In the genomic region with DNA sequence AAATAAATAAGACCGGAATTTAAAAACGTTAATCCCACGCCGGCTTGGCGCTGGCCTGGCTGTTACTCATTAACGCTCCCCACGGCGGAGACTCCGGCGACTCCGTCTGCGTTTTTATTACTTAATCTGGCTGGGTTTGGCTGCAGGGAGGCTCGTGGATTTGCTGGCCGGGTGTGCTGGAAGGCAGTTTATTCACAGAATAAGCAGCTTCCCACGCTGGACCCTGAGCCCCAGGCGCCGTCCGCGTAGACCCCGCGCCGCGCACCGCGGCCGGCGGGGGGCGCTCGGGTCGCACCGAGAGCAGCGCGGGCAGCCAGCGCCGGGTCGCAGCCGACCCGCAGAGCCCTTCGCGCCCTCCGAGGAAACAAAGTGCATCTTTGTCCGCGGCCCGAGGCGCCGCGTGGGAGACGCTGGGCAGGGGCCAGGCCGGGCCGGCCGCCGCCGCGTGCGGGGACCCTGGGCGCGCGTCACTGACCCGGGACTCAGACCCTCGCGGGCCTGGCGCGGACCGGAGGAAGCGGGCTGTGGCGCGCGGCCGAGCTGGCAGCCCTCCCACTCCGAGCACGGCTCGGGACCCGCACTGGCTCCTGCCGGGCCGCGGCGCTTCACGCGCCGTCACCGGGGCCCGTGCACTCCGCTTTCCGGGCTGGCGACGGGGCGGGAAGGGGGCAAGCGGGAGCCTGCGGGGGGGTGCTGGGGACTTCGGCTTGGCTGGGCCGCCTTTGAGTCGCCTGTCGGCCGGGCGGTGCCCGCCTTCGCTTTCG, we compare ENCODE assay signal across 8 cellular contexts. TPM values are rescaled to one million over a fixed set of nuclear protein-coding genes. Genes with fewer than 3 reads are reported as not detected.
DNase-seq lines count a peak whose midpoint lies in the region; ATAC-seq, FAIRE-seq and TF ChIP-seq lines count a peak whose summit lies in the region.

No MANE protein-coding gene starts in this region.

- H3K9me3 ChIP-seq in endothelial cell of umbilical vein (replicated peaks; ENCODE audit: control insufficient read depth, insufficient read depth, low read length) = no peaks in the 10 kb centered on the region

- H4K20me1 ChIP-seq in endothelial cell of umbilical vein (replicated peaks; ENCODE audit: control insufficient read depth, extremely low read depth, insufficient read depth, low read length) = no peaks in the 10 kb centered on the region

- DNase-seq in AG04449 (ENCODE audit: low read depth, low spot score) (no peak), NCI-H510A treated with DMSO at 0.1 percent for 48 hours (lab: John Stamatoyannopoulos, UW) (peak; percentile 52), endothelial cell of umbilical vein (ENCODE audit: low read depth, low spot score) (peak; percentile 77), midbrain (lab: John Stamatoyannopoulos, UW) (peak; percentile 59)
- DNase-seq in activated CD8-positive, alpha-beta memory T cell treated with anti-CD3 and anti-CD28 coated beads, Interleukin-2, amount 50 U/mL, for 48 hours = peak; percentile 88
- DNase-seq in stimulated activated CD8-positive, alpha-beta memory T cell treated with anti-CD3 and anti-CD28 coated beads, Interleukin-15, amount 100 ng/mL, for 48 hours (ENCODE audit: low read depth in 2 of 2) = peak; percentile 58 to 67

- FAIRE-seq in endothelial cell of umbilical vein (lab: Jason Lieb, UNC) = no peak

- H3K27ac ChIP-seq in endothelial cell of umbilical vein (ENCODE audit: insufficient read depth, low read depth, low read length) = peak overlapping the region; percentile 92

- no TSS peak for BruUV-seq in endothelial cell of umbilical vein (replicated peaks; lab: Mats Ljungman, UMichigan)

- intact Hi-C loops in endothelial cell of umbilical vein (cut with micrococcal nuclease) = loop anchor here (1.0 to 10.0 kb wide), 7 partner anchors 28 to 448 kb away; a partner anchor contains a TSS

- H3K4me3 ChIP-seq in AG04449 (ENCODE audit: low read depth, low read length) (peak overlapping the region; percentile 79), endothelial cell of umbilical vein (replicated peaks in 1 of 3; ENCODE audit: insufficient read depth in 1 of 3, low read depth in 1 of 3, low read length in 3 of 3) (peak overlapping the region; percentile 26 to 74 (median 27))

- peaks cover 22% of the 10 kb centered on the region for H3K79me2 ChIP-seq in endothelial cell of umbilical vein (ENCODE audit: control insufficient read depth, insufficient read depth, low read length)

- peak overlapping the region; percentile 82 for H3K4me2 ChIP-seq in endothelial cell of umbilical vein (ENCODE audit: insufficient read depth, low read length)

- TF ChIP-seq POLR2A in GM18505 (IDR thresholded peaks at IDR 0.05; ENCODE audit: borderline replicate concordance, extremely low read depth, insufficient read depth, insufficient read length) (peak; percentile 4), endothelial cell of umbilical vein (IDR thresholded peaks at IDR 0.05; ENCODE audit: low read depth, low read length) (no peak)

- peaks cover 60% of the 10 kb centered on the region for H3K4me1 ChIP-seq in endothelial cell of umbilical vein (ENCODE audit: control insufficient read depth, extremely low read depth, insufficient read depth, low read length)

- peak; percentile 42 for TF ChIP-seq CTCF in AG04449 (IDR thresholded peaks at IDR 0.05; ENCODE audit: insufficient read depth, low read length, missing control alignments)
- peak; percentile 64 to 95 for TF ChIP-seq CTCF in endothelial cell of umbilical vein (IDR thresholded peaks at IDR 0.05; ENCODE audit: extremely low read depth in 1 of 2, insufficient read depth in 1 of 2, low read depth in 1 of 2, low read length in 2 of 2)

- CTCF ChIA-PET in AG04449 (lab: Yijun Ruan, JAX) (interaction anchor here (0.6 to 20.3 kb wide), 53 partner anchors 8 to 531 kb away, joined by 3 to 530 read pairs (median 4); a partner anchor contains a TSS), endothelial cell of umbilical vein (lab: Charles Lee) (interaction anchor here (0.6 to 8.6 kb wide), 66 partner anchors 8 to 399 kb away, joined by 3 to 180 read pairs (median 5); a partner anchor contains a TSS)

- no peaks in the 10 kb centered on the region for H3K27me3 ChIP-seq in endothelial cell of umbilical vein (ENCODE audit: control insufficient read depth in 2 of 2, insufficient read depth in 2 of 2, low read length in 2 of 2)

- no peaks in the 10 kb centered on the region for H3K36me3 ChIP-seq in endothelial cell of umbilical vein (ENCODE audit: control insufficient read depth in 2 of 2, extremely low read depth in 1 of 2, insufficient read depth in 2 of 2, low read length in 2 of 2)

- ATAC-seq in GM18505 (IDR thresholded peaks at IDR 0.05; ENCODE audit: unreplicated experiment) (peak; percentile 60), HG02970 (IDR thresholded peaks at IDR 0.05; ENCODE audit: low FRiP score, unreplicated experiment) (peak; percentile 49)

- dilution Hi-C loops in endothelial cell of umbilical vein (cut with MboI; ENCODE audit: extremely low pct_ligation_motif_present, low sequenced_read_pairs) = no loop called here

- POLR2A ChIA-PET in AG04449 (lab: Yijun Ruan, JAX) (interaction anchor here (0.6 to 1.8 kb wide), 8 partner anchors 44 to 388 kb away, joined by 3 to 11 read pairs (median 4); a partner anchor contains a TSS), endothelial cell of umbilical vein (lab: Charles Lee) (interaction anchor here (0.6 to 1.6 kb wide), 6 partner anchors 9 to 239 kb away, joined by 3 to 5 read pairs (median 3); no protein-coding TSS in a partner anchor)

- peak overlapping the region; percentile 84 for H2AFZ ChIP-seq in endothelial cell of umbilical vein (ENCODE audit: low read depth, low read length)

- H3K9ac ChIP-seq in endothelial cell of umbilical vein (replicated peaks; ENCODE audit: extremely low read depth, insufficient read depth, low read length) = peak overlapping the region; percentile 83

- H3K9me1 ChIP-seq in endothelial cell of umbilical vein (replicated peaks; ENCODE audit: control insufficient read depth, extremely low read depth, insufficient read depth, low read length) = no peaks in the 10 kb centered on the region

TF ChIP-seq in endothelial cell of umbilical vein, 7 proteins besides CTCF, POLR2A, EP300 and RAD21:
- TF ChIP-seq FOS (IDR thresholded peaks at IDR 0.05; ENCODE audit: borderline replicate concordance, insufficient read depth, low read length) (no peak), POLR2AphosphoS5 (IDR thresholded peaks at IDR 0.05; ENCODE audit: insufficient read depth, low read depth, low read length) (peak; percentile 23), MYC (IDR thresholded peaks at IDR 0.05; ENCODE audit: low read depth, low read length) (no peak)

RNA-seq across cellular contexts. Expression of a gene that starts 0.6 kb away (rescaled TPM):
- 29.1 and 29.5 TPM in 2 replicates for total RNA-seq in endothelial cell of umbilical vein
- polyA plus RNA-seq in endothelial cell of umbilical vein = 9.6 and 13.1 TPM in 2 replicates
- polyA plus RNA-seq in endothelial cell of umbilical vein (2011; cell fraction: cytosol; rRNA removed) = 17.0 and 17.2 TPM in 2 replicates
- polyA plus RNA-seq in endothelial cell of umbilical vein (2011; cell fraction: nucleus; rRNA removed) = 18.3 and 19.9 TPM in 2 replicates
- polyA plus RNA-seq in endothelial cell of umbilical vein (2012) = 18.3 and 20.4 TPM in 2 replicates
- 9.6 and 16.1 TPM in 2 replicates for polyA minus RNA-seq in endothelial cell of umbilical vein
- polyA minus RNA-seq in endothelial cell of umbilical vein (2011; cell fraction: cytosol; rRNA and poly(A)+ RNA removed) = 5.8 TPM
- 6.0 and 7.9 TPM in 2 replicates for polyA minus RNA-seq in endothelial cell of umbilical vein (2011; cell fraction: nucleus; rRNA and poly(A)+ RNA removed)

RNA-seq across cellular contexts. Expression of a gene that starts 28.2 kb away (rescaled TPM):
- total RNA-seq in endothelial cell of umbilical vein = 117 and 124 TPM in 2 replicates
- 99.4 and 123 TPM in 2 replicates for polyA plus RNA-seq in endothelial cell of umbilical vein
- 168 and 181 TPM in 2 replicates for polyA plus RNA-seq in endothelial cell of umbilical vein (2011; cell fraction: cytosol; rRNA removed)
- polyA plus RNA-seq in endothelial cell of umbilical vein (2011; cell fraction: nucleus; rRNA removed) = 95.8 and 112 TPM in 2 replicates
- 146 and 198 TPM in 2 replicates for polyA plus RNA-seq in endothelial cell of umbilical vein (2012)
- 233 and 266 TPM in 2 replicates for polyA minus RNA-seq in endothelial cell of umbilical vein
- 118 TPM for polyA minus RNA-seq in endothelial cell of umbilical vein (2011; cell fraction: cytosol; rRNA and poly(A)+ RNA removed)
- polyA minus RNA-seq in endothelial cell of umbilical vein (2011; cell fraction: nucleus; rRNA and poly(A)+ RNA removed) = 50.2 and 78.9 TPM in 2 replicates

RNA-seq across cellular contexts. Expression of a gene that starts 41.3 kb away (rescaled TPM):
- 14.5 and 17.1 TPM in 2 replicates for total RNA-seq in endothelial cell of umbilical vein
- 8.9 and 11.1 TPM in 2 replicates for polyA plus RNA-seq in endothelial cell of umbilical vein
- 15.5 and 15.8 TPM in 2 replicates for polyA plus RNA-seq in endothelial cell of umbilical vein (2011; cell fraction: cytosol; rRNA removed)
- polyA plus RNA-seq in endothelial cell of umbilical vein (2011; cell fraction: nucleus; rRNA removed) = 22.7 and 26.7 TPM in 2 replicates
- polyA plus RNA-seq in endothelial cell of umbilical vein (2012) = 17.6 and 22.3 TPM in 2 replicates
- 5.6 and 11.2 TPM in 2 replicates for polyA minus RNA-seq in endothelial cell of umbilical vein
- 24.1 TPM for polyA minus RNA-seq in endothelial cell of umbilical vein (2011; cell fraction: cytosol; rRNA and poly(A)+ RNA removed)
- polyA minus RNA-seq in endothelial cell of umbilical vein (2011; cell fraction: nucleus; rRNA and poly(A)+ RNA removed) = 4.6 and 6.7 TPM in 2 replicates
